1 cellular context compared by ENCODE assay signal in the genomic region with DNA sequence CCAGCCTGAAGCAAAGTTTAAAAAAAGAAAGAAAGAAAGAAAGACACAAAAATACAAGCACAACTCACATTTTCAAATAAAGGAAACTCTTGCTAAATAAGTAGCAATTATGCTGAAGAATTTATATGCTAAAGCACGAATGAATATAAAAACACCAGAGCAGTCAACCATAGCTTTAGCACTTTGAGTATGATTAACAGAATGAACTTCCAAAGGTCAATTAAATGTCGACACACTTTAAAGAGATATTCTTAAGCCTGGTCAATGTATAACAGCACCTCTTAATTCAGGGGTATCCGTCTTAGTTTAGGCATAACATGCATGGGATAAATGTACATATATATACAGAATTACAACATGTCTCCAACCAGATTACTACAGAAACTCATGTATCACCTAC.
TF ChIP-seq lines count a peak whose summit lies in the region.

No MANE protein-coding gene starts in this region.

TF ChIP-seq in HepG2, 621 proteins besides CTCF, POLR2A, EP300 and RAD21:
- TF ChIP-seq, protein P1, sequence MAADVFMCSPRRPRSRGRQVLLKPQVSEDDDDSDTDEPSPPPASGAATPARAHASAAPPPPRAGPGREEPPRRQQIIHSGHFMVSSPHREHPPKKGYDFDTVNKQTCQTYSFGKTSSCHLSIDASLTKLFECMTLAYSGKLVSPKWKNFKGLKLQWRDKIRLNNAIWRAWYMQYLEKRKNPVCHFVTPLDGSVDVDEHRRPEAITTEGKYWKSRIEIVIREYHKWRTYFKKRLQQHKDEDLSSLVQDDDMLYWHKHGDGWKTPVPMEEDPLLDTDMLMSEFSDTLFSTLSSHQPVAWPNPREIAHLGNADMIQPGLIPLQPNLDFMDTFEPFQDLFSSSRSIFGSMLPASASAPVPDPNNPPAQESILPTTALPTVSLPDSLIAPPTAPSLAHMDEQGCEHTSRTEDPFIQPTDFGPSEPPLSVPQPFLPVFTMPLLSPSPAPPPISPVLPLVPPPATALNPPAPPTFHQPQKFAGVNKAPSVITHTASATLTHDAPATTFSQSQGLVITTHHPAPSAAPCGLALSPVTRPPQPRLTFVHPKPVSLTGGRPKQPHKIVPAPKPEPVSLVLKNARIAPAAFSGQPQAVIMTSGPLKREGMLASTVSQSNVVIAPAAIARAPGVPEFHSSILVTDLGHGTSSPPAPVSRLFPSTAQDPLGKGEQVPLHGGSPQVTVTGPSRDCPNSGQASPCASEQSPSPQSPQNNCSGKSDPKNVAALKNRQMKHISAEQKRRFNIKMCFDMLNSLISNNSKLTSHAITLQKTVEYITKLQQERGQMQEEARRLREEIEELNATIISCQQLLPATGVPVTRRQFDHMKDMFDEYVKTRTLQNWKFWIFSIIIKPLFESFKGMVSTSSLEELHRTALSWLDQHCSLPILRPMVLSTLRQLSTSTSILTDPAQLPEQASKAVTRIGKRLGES (CRISPR knock-in tag; IDR thresholded peaks at IDR 0.05; ENCODE audit: borderline replicate concordance), result no peak
- TF ChIP-seq ZNF747 (CRISPR knock-in tag; IDR thresholded peaks at IDR 0.05; ENCODE audit: borderline replicate concordance) (no peak), ZNF549 (CRISPR knock-in tag; IDR thresholded peaks at IDR 0.05) (no peak), NFE2L1 (CRISPR knock-in tag; IDR thresholded peaks at IDR 0.05; ENCODE audit: borderline replicate concordance) (no peak), ZNF253 (CRISPR knock-in tag; IDR thresholded peaks at IDR 0.05; ENCODE audit: borderline replicate concordance) (no peak), ZNF780A (CRISPR knock-in tag; IDR thresholded peaks at IDR 0.05) (no peak), ARNTL (CRISPR knock-in tag; IDR thresholded peaks at IDR 0.05) (no peak), AHR (CRISPR knock-in tag; IDR thresholded peaks at IDR 0.05) (no peak), TP53 (CRISPR knock-in tag; conservative IDR thresholded peaks at IDR 0.05) (no peak), JDP2 (CRISPR knock-in tag; IDR thresholded peaks at IDR 0.05; ENCODE audit: borderline replicate concordance) (no peak)
- TF ChIP-seq, protein P2, sequence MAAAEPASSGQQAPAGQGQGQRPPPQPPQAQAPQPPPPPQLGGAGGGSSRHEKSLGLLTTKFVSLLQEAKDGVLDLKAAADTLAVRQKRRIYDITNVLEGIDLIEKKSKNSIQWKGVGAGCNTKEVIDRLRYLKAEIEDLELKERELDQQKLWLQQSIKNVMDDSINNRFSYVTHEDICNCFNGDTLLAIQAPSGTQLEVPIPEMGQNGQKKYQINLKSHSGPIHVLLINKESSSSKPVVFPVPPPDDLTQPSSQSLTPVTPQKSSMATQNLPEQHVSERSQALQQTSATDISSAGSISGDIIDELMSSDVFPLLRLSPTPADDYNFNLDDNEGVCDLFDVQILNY (CRISPR knock-in tag; conservative IDR thresholded peaks at IDR 0.05), result no peak
- TF ChIP-seq, protein P3, sequence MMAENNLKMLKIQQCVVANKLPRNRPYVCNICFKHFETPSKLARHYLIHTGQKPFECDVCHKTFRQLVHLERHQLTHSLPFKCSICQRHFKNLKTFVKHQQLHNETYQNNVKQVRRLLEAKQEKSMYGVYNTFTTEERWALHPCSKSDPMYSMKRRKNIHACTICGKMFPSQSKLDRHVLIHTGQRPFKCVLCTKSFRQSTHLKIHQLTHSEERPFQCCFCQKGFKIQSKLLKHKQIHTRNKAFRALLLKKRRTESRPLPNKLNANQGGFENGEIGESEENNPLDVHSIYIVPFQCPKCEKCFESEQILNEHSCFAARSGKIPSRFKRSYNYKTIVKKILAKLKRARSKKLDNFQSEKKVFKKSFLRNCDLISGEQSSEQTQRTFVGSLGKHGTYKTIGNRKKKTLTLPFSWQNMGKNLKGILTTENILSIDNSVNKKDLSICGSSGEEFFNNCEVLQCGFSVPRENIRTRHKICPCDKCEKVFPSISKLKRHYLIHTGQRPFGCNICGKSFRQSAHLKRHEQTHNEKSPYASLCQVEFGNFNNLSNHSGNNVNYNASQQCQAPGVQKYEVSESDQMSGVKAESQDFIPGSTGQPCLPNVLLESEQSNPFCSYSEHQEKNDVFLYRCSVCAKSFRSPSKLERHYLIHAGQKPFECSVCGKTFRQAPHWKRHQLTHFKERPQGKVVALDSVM (CRISPR knock-in tag; IDR thresholded peaks at IDR 0.05), result no peak
- TF ChIP-seq, protein P4, sequence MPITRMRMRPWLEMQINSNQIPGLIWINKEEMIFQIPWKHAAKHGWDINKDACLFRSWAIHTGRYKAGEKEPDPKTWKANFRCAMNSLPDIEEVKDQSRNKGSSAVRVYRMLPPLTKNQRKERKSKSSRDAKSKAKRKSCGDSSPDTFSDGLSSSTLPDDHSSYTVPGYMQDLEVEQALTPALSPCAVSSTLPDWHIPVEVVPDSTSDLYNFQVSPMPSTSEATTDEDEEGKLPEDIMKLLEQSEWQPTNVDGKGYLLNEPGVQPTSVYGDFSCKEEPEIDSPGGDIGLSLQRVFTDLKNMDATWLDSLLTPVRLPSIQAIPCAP (CRISPR knock-in tag; IDR thresholded peaks at IDR 0.05; ENCODE audit: low read depth), result no peak
